ENCODE assay signal across 8 cellular contexts in genomic region chr14:25049559-25050493, GRCh38. TPM values are rescaled to one million over a fixed set of nuclear protein-coding genes. Genes with fewer than 3 reads are reported as not detected.
A peak's percentile ranks its signal among the peaks of the same experiment; 100 is the strongest.
DNase-seq lines count a peak whose midpoint lies in the region; ATAC-seq and TF ChIP-seq lines count a peak whose summit lies in the region.

STXBP6 (minus strand) TSS chr14:25050147; CDS start chr14:24974818, 75,329 bp downstream.

- H3K4me1 ChIP-seq in fibroblast of lung (ENCODE audit: control insufficient read depth, extremely low read depth, insufficient read depth, low read length), result no peaks in the 10 kb centered on the region
- peaks cover 0 to 34% (median 3%) of the 10 kb centered on the region in 4 donors for H3K4me1 ChIP-seq in tibial nerve

- H3K27me3 ChIP-seq in fibroblast of lung (ENCODE audit: control insufficient read depth, insufficient read depth, low read length) (no peaks in the 10 kb centered on the region), tibial nerve (peaks cover 0 to 18% of the 10 kb centered on the region in 2 donors)

- TF ChIP-seq POLR2A in tibial nerve (IDR thresholded peaks at IDR 0.05), result peak in 1 of 2 donors; percentile 53

- H2AFZ ChIP-seq in fibroblast of lung (ENCODE audit: low read length), result peak within 1 kb of the TSS; percentile 74

- 0 to 2% methylated on average over 30 to 62 of the region's 96 CpGs for WGBS in tibial nerve, 2 donors

- H3K9me3 ChIP-seq in fibroblast of lung (ENCODE audit: control insufficient read depth, insufficient read depth, low read depth, low read length), result no peaks in the 10 kb centered on the region
- no peaks in the 10 kb centered on the region for H3K9me3 ChIP-seq in tibial nerve

- H3K9ac ChIP-seq in fibroblast of lung (ENCODE audit: insufficient read depth, low read length), result peak within 1 kb of the TSS; percentile 57

- TF ChIP-seq CTCF in VCaP (conservative IDR thresholded peaks at IDR 0.05) (no peak), fibroblast of lung (conservative IDR thresholded peaks at IDR 0.05 in 1 of 2, IDR thresholded peaks at IDR 0.05 in 1 of 2; ENCODE audit: low read depth in 1 of 2, low read length in 2 of 2) (no peak), tibial nerve (IDR thresholded peaks at IDR 0.05) (peak in 1 of 5 experiments; percentile 29)

- peak; percentile 75 for ATAC-seq in GM18511 (IDR thresholded peaks at IDR 0.05; ENCODE audit: unreplicated experiment)

- H3K79me2 ChIP-seq in fibroblast of lung (ENCODE audit: control insufficient read depth, insufficient read depth, low read length), result no peaks in the 10 kb centered on the region

- H3K27ac ChIP-seq in VCaP (peak within 1 kb of the TSS; percentile 54; the same call in 1 of the 2 replicates), fibroblast of lung (ENCODE audit: insufficient read depth, low read length) (peak within 1 kb of the TSS; percentile 38), tibial nerve (peak within 1 kb of the TSS; percentile 57 to 89 (median 82))

- peak within 1 kb of the TSS; percentile 65 to 70 (median 67) for H3K4me3 ChIP-seq in fibroblast of lung (replicated peaks in 1 of 4; ENCODE audit: control extremely low read depth in 1 of 4, insufficient read depth in 1 of 4, low read depth in 3 of 4, low read length in 4 of 4)
- H3K4me3 ChIP-seq in tibial nerve, result peak within 1 kb of the TSS; percentile 55 to 80 (median 58)

- TF ChIP-seq EP300 in tibial nerve (IDR thresholded peaks at IDR 0.05), result no peak

- peak within 1 kb of the TSS; percentile 72 for H3K4me2 ChIP-seq in fibroblast of lung (ENCODE audit: extremely low read depth, insufficient read depth, low read length)

- DNase-seq in AML-193 (lab: John Stamatoyannopoulos, UW), result peak; percentile 28 to 71
- DNase-seq in Kasumi-1 (lab: John Stamatoyannopoulos, UW), result peak; percentile 31 to 59
- peak; percentile 61 to 78 for DNase-seq in fibroblast of lung (ENCODE audit: low read depth in 2 of 2)
- DNase-seq in mucosa of gallbladder (ENCODE audit: low spot score), result peak; percentile 70
- DNase-seq in tibial nerve (ENCODE audit: low spot score in 2 of 2), result peak; percentile 15 to 53
- DNase-seq in SIG-M5 (lab: John Stamatoyannopoulos, UW), result no peak

- H4K20me1 ChIP-seq in fibroblast of lung (ENCODE audit: control insufficient read depth, extremely low read depth, insufficient read depth, low read length), result no peaks in the 10 kb centered on the region

- H3K36me3 ChIP-seq in fibroblast of lung (ENCODE audit: control insufficient read depth, insufficient read depth, low read length) (no peaks in the 10 kb centered on the region), tibial nerve (no peaks in the 10 kb centered on the region)

RNA-seq across cellular contexts. Expression of gene STXBP6, which starts in this region (rescaled TPM):
- total RNA-seq in fibroblast of lung (4.5 and 7.7 TPM in 2 replicates), mucosa of gallbladder (31.1 TPM), tibial nerve (10 to 100 TPM; 12.6 to 42.6 (median 33.5) TPM)
- polyA plus RNA-seq in fibroblast of lung, result 17.8 and 39.0 TPM in 2 replicates
- 11.0 and 20.9 TPM in 2 replicates for polyA plus RNA-seq in fibroblast of lung (2012)
- polyA minus RNA-seq in fibroblast of lung (ENCODE audit: low replicate concordance), result 0.63 and 8.0 TPM in 2 replicates
